In genomic region chr16:28254158-28254557, GRCh38 we compare ENCODE assay signal across 34 cellular contexts.
"Had no signal": no experiment of that assay in that cellular context is flagged by ENCODE, and none has a peak within 500 bp of the region (broad histone marks: within the 10 kb centered on the region; RNA-seq: fewer than 3 reads in every experiment).

No MANE protein-coding gene starts in this region.

- H3K36me3 ChIP-seq: MG63 had no signal

- DNase-seq: Karpas-422, Kasumi-1, MG63, MM.1S, MV-4-11, NCI-H1048, NCI-H1092, NCI-H1092 treated with DMSO at 0.1 percent for 48 hours, NCI-H1105, NCI-H1105 treated with DMSO at 0.1 percent for 48 hours, NCI-H1417, NCI-H1417 treated with DMSO at 0.1 percent for 48 hours, NCI-H1436, NCI-H1436 treated with DMSO at 0.1 percent for 48 hours, NCI-H146, NCI-H1694, NCI-H1694 treated with DMSO at 0.1 percent for 48 hours, NCI-H187, NCI-H187 treated with DMSO at 0.1 percent for 48 hours, NCI-H1930, NCI-H2029, NCI-H2029 treated with DMSO at 0.1 percent for 48 hours, NCI-H2081, NCI-H2081 treated with DMSO at 0.1 percent for 48 hours, NCI-H2107, NCI-H2171, NCI-H2171 treated with DMSO at 0.1 percent for 48 hours, NCI-H2227 treated with DMSO at 0.1 percent for 48 hours, NCI-H226, NCI-H345, NCI-H446, NCI-H446 treated with DMSO at 0.1 percent for 48 hours, NCI-H510A had no signal

- H3K4me3 ChIP-seq: MG63 had no signal

- H3K27ac ChIP-seq: KMS-11 had no signal
